In the genomic region with DNA sequence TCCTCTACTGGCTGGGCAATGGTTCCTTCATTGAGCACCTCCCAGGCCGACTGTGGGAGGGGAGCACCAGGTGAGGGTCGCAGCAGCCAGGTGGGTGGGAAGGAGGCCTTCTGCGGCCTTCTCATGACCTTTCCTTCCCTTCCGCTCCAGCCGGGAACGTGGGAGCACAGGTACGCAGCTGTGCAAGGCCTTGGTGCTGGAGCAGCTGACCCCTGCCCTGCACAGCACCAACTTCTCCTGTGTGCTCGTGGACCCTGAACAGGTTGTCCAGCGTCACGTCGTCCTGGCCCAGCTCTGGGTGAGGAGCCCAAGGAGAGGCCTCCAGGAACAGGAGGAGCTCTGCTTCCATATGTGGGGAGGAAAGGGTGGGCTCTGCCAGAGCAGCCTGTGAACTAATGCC, we compare ENCODE assay signal across 18 cellular contexts. TPM values are rescaled to one million over a fixed set of nuclear protein-coding genes. Genes with fewer than 3 reads are reported as not detected.
DNase-seq lines count a peak whose midpoint lies in the region; ATAC-seq and TF ChIP-seq lines count a peak whose summit lies in the region.
"Had no signal": no experiment of that assay in that cellular context is flagged by ENCODE, and none has a peak within 500 bp of the region (broad histone marks: within the 10 kb centered on the region; RNA-seq: fewer than 3 reads in every experiment).

No MANE protein-coding gene starts in this region.

- no peaks in the 10 kb centered on the region for H3K27me3 Mint-ChIP-seq in CD8-positive, alpha-beta T cell (ENCODE audit: low read depth)
- H3K27me3 Mint-ChIP-seq in WTC11 (ENCODE audit: low read depth) (no peaks in the 10 kb centered on the region), glutamatergic neuron (ENCODE audit: unreplicated experiment) (peaks cover 15% of the 10 kb centered on the region), osteocyte (ENCODE audit: unreplicated experiment) (no peaks in the 10 kb centered on the region)
- H3K27me3 Mint-ChIP-seq: memory B cell had no signal

- intact Hi-C loops in CD8-positive, alpha-beta T cell (cut with DNase I, micrococcal nuclease), result no loop called here

- no peak for TF ChIP-seq CTCF in CD8-positive, alpha-beta T cell (IDR thresholded peaks at IDR 0.05)
- no peak for TF ChIP-seq CTCF in WTC11 (IDR thresholded peaks at IDR 0.05)
- no peak for TF ChIP-seq CTCF in glutamatergic neuron (IDR thresholded peaks at IDR 0.05; ENCODE audit: partially characterized antibody, unreplicated experiment)
- no peak for TF ChIP-seq CTCF in osteocyte (IDR thresholded peaks at IDR 0.05)
- no peak for TF ChIP-seq CTCF in GM13976 (IDR thresholded peaks at IDR 0.05; ENCODE audit: borderline replicate concordance, control extremely low read depth, extremely low read depth, insufficient read depth, missing control alignments)

- no peak for ATAC-seq in CD8-positive, alpha-beta T cell
- ATAC-seq in WTC11, result no peak
- ATAC-seq: activated CD4-positive, CD25-positive, alpha-beta regulatory T cell treated with anti-CD3 and anti-CD28 coated beads, Interleukin-2, amount 50 U/mL, for 24 hours had no signal

- H3K4me3 ChIP-seq in CD8-positive, alpha-beta T cell (ENCODE audit: low read depth, low read length), result no peak overlapping the region
- H3K4me3 ChIP-seq: prostate gland, skin epidermis had no signal

- peaks cover 24% of the 10 kb centered on the region for H3K4me1 ChIP-seq in CD8-positive, alpha-beta T cell (ENCODE audit: insufficient read depth, low read length)

- in situ Hi-C loops in GM13976 (cut with MboI; ENCODE audit: low sequenced_read_pairs, unreplicated experiment), result no loop called here

- no peak overlapping the region for H3K4me3 Mint-ChIP-seq in CD8-positive, alpha-beta T cell
- H3K4me3 Mint-ChIP-seq in WTC11 (no peak overlapping the region), glutamatergic neuron (ENCODE audit: unreplicated experiment) (no peak overlapping the region), osteocyte (ENCODE audit: unreplicated experiment) (no peak overlapping the region)
- H3K4me3 Mint-ChIP-seq: activated T-helper 1 cell treated with anti-CD3 and anti-CD28 coated beads, Interleukin-12 subunit alpha, Interleukin-12 subunit beta, Interleukin-2, Interleukin-4 antibody, amounts not matched to agents 30 ng/mL and 10 ng/mL and 1 ng/mL, durations not matched to agents 14 hours and 24 hours and 36 hours; memory B cell had no signal

- CTCF ChIA-PET in CD8-positive, alpha-beta T cell (lab: Charles Lee), result interaction anchor here (0.6 to 2.3 kb wide), 3 partner anchors 23 to 24 kb away, joined by 3 to 12 read pairs (median 4); no protein-coding TSS in a partner anchor
- CTCF ChIA-PET in WTC11 (lab: Charles Lee), result interaction anchor here (1.3 to 2.4 kb wide), 2 partner anchors 24 kb away, joined by 5 to 7 read pairs; no protein-coding TSS in a partner anchor

- H3K27ac Mint-ChIP-seq in CD8-positive, alpha-beta T cell, result peak overlapping the region; percentile 70
- H3K27ac Mint-ChIP-seq in WTC11 (no peak overlapping the region), glutamatergic neuron (ENCODE audit: unreplicated experiment) (peak overlapping the region; percentile 92), osteocyte (ENCODE audit: unreplicated experiment) (peak overlapping the region; percentile 27)

- POLR2A ChIA-PET in CD8-positive, alpha-beta T cell (lab: Charles Lee), result no interaction called here
- POLR2A ChIA-PET in WTC11 (lab: Charles Lee), result no interaction called here

- peaks cover 31% of the 10 kb centered on the region for H3K4me1 Mint-ChIP-seq in CD8-positive, alpha-beta T cell (ENCODE audit: low read depth)
- H3K4me1 Mint-ChIP-seq in WTC11 (no peaks in the 10 kb centered on the region), glutamatergic neuron (ENCODE audit: low read depth, unreplicated experiment) (peaks cover 27% of the 10 kb centered on the region), osteocyte (ENCODE audit: unreplicated experiment) (peaks cover 25% of the 10 kb centered on the region)

- H3K36me3 Mint-ChIP-seq in CD8-positive, alpha-beta T cell, result peaks cover 70% of the 10 kb centered on the region
- H3K36me3 Mint-ChIP-seq in WTC11, result peaks cover 51% of the 10 kb centered on the region
- peaks cover 5% of the 10 kb centered on the region for H3K36me3 Mint-ChIP-seq in glutamatergic neuron (ENCODE audit: unreplicated experiment)
- peaks cover 29% of the 10 kb centered on the region for H3K36me3 Mint-ChIP-seq in osteocyte (ENCODE audit: unreplicated experiment)

- DNase-seq in CD8-positive, alpha-beta T cell, result no peak
- DNase-seq in WTC11 (ENCODE audit: low spot score), result no peak
- DNase-seq in glutamatergic neuron, result no peak
- no peak for DNase-seq in osteocyte (ENCODE audit: extremely low spot score, unreplicated experiment)
- DNase-seq in stimulated activated naive CD4-positive, alpha-beta T cell treated with Interleukin-2 at 50 U/mL for 16 hours (lab: John Stamatoyannopoulos, UW), result no peak
- DNase-seq in kidney glomerular epithelial cell (lab: John Stamatoyannopoulos, UW), result no peak
- no peak for DNase-seq in NCI-H524 (lab: John Stamatoyannopoulos, UW)
- no peak for DNase-seq in GM13976 (ENCODE audit: low spot score)
- DNase-seq: DMS79, foreskin melanocyte, H7, NCI-H510A treated with DMSO at 0.1 percent for 48 hours, T1000 had no signal

- no peak overlapping the region for H3K27ac ChIP-seq in CD8-positive, alpha-beta T cell (ENCODE audit: low read depth, low read length)

- H3K27me3 ChIP-seq in CD8-positive, alpha-beta T cell (ENCODE audit: insufficient read depth, low read length), result no peaks in the 10 kb centered on the region

- peaks cover 40% of the 10 kb centered on the region for H3K36me3 ChIP-seq in CD8-positive, alpha-beta T cell (ENCODE audit: insufficient read depth, low read length)

- no peaks in the 10 kb centered on the region for H3K9me3 Mint-ChIP-seq in CD8-positive, alpha-beta T cell
- H3K9me3 Mint-ChIP-seq in WTC11, result no peaks in the 10 kb centered on the region
- peaks cover 10% of the 10 kb centered on the region for H3K9me3 Mint-ChIP-seq in glutamatergic neuron (ENCODE audit: unreplicated experiment)
- no peaks in the 10 kb centered on the region for H3K9me3 Mint-ChIP-seq in osteocyte (ENCODE audit: unreplicated experiment)
- H3K9me3 Mint-ChIP-seq: activated T-helper 1 cell treated with anti-CD3 and anti-CD28 coated beads, Interleukin-12 subunit alpha, Interleukin-12 subunit beta, Interleukin-2, Interleukin-4 antibody, amounts not matched to agents 30 ng/mL and 10 ng/mL and 1 ng/mL, durations not matched to agents 14 hours and 24 hours and 36 hours; memory B cell had no signal

- H3K9me3 ChIP-seq in CD8-positive, alpha-beta T cell (ENCODE audit: low read length), result no peaks in the 10 kb centered on the region
- H3K9me3 ChIP-seq: prostate gland had no signal

TF ChIP-seq in WTC11, 78 proteins besides CTCF, POLR2A, EP300 and RAD21:
- TF ChIP-seq NFATC4 (CRISPR knock-in tag; IDR thresholded peaks at IDR 0.05) (0 out of 2 replicates have a peak, but pooled peaks have one; percentile 9), MXD4 (CRISPR knock-in tag; IDR thresholded peaks at IDR 0.05; ENCODE audit: borderline replicate concordance) (no peak)

RNA-seq across cellular contexts. Expression of a gene that starts 2.5 kb away (rescaled TPM):
- total RNA-seq in CD8-positive, alpha-beta T cell, result 10 to 100 TPM; 13.7 to 13.8 TPM
- total RNA-seq in WTC11 (2021), result 14.1 to 17.3 TPM (median 15.0 TPM) in 3 replicates
- 13.1 TPM for total RNA-seq in glutamatergic neuron (ENCODE audit: unreplicated experiment)
- 8.8 and 9.6 TPM in 2 replicates for total RNA-seq in osteocyte
